Comparison of ENCODE assay signal across 11 cellular contexts in genomic region chr1:9842073-9842711, GRCh38. TPM values are rescaled to one million over a fixed set of nuclear protein-coding genes. Genes with fewer than 3 reads are reported as not detected.
DNase-seq lines count a peak whose midpoint lies in the region; TF ChIP-seq lines count a peak whose summit lies in the region.
"Had no signal": no experiment of that assay in that cellular context is flagged by ENCODE, and none has a peak within 500 bp of the region (broad histone marks: within the 10 kb centered on the region; RNA-seq: fewer than 3 reads in every experiment).

No MANE protein-coding gene starts in this region.

- TF ChIP-seq CTCF in breast epithelium (IDR thresholded peaks at IDR 0.05) = no peak
- TF ChIP-seq CTCF in MCF 10A (IDR thresholded peaks at IDR 0.05; ENCODE audit: unreplicated experiment) = no peak
- TF ChIP-seq CTCF in transverse colon (IDR thresholded peaks at IDR 0.05) = no peak
- TF ChIP-seq CTCF in osteocyte (IDR thresholded peaks at IDR 0.05) = no peak

- no peaks in the 10 kb centered on the region for H3K36me3 ChIP-seq in breast epithelium
- no peaks in the 10 kb centered on the region for H3K36me3 ChIP-seq in transverse colon

- H3K27ac Mint-ChIP-seq in MCF 10A (ENCODE audit: low read depth, unreplicated experiment) = no peak overlapping the region
- no peak overlapping the region for H3K27ac Mint-ChIP-seq in osteocyte (ENCODE audit: unreplicated experiment)

- no peaks in the 10 kb centered on the region for H3K27me3 Mint-ChIP-seq in MCF 10A (ENCODE audit: insufficient read depth, unreplicated experiment)
- H3K27me3 Mint-ChIP-seq in osteocyte (ENCODE audit: unreplicated experiment) = no peaks in the 10 kb centered on the region

- in situ Hi-C loops in transverse colon (cut with MboI; ENCODE audit: low pct_ligation_motif_present in 1 of 4, low pct_unique_long_range_greater_than_20kb in 1 of 4, low sequenced_read_pairs in 3 of 4) = no loop called here

- TF ChIP-seq EP300 in transverse colon (IDR thresholded peaks at IDR 0.05; ENCODE audit: low read depth) = no peak

- no peak for TF ChIP-seq POLR2A in breast epithelium (IDR thresholded peaks at IDR 0.05)
- TF ChIP-seq POLR2A in transverse colon (IDR thresholded peaks at IDR 0.05) = no peak

- H3K4me1 Mint-ChIP-seq in MCF 10A (ENCODE audit: insufficient read depth, unreplicated experiment) (peaks cover 22% of the 10 kb centered on the region), osteocyte (ENCODE audit: unreplicated experiment) (peaks cover 29% of the 10 kb centered on the region)

- H3K9me3 Mint-ChIP-seq in MCF 10A (ENCODE audit: unreplicated experiment) (no peaks in the 10 kb centered on the region), osteocyte (ENCODE audit: unreplicated experiment) (no peaks in the 10 kb centered on the region)

- no peak overlapping the region for H3K4me3 Mint-ChIP-seq in MCF 10A (ENCODE audit: unreplicated experiment)
- no peak overlapping the region for H3K4me3 Mint-ChIP-seq in osteocyte (ENCODE audit: unreplicated experiment)

- H3K27ac ChIP-seq in breast epithelium (peak overlapping the region; percentile 90 to 94), transverse colon (peak overlapping the region in 3 of 4 donors; percentile 6 to 76 (median 68))
- H3K27ac ChIP-seq: SK-N-MC had no signal

- no peaks in the 10 kb centered on the region for H3K36me3 Mint-ChIP-seq in MCF 10A (ENCODE audit: insufficient read depth, unreplicated experiment)
- no peaks in the 10 kb centered on the region for H3K36me3 Mint-ChIP-seq in osteocyte (ENCODE audit: unreplicated experiment)

- CTCF ChIA-PET in MCF 10A (lab: Yijun Ruan, JAX) = interaction anchor here (0.7 to 1.7 kb wide), 5 partner anchors 10 to 58 kb away, joined by 3 to 6 read pairs (median 4); no protein-coding TSS in a partner anchor

- no TSS peak for BruUV-seq in MCF 10A (replicated peaks; lab: Mats Ljungman, UMichigan)

- intact Hi-C loops in breast epithelium (cut with DNase I; ENCODE audit: low total_unique reads) = no loop called here
- intact Hi-C loops in MCF 10A (cut with micrococcal nuclease) = no loop called here
- intact Hi-C loops in transverse colon (cut with DNase I; ENCODE audit: low total_unique reads) = no loop called here

- H3K9me3 ChIP-seq in breast epithelium = no peaks in the 10 kb centered on the region
- no peaks in the 10 kb centered on the region for H3K9me3 ChIP-seq in transverse colon

- H3K27me3 ChIP-seq in breast epithelium (no peaks in the 10 kb centered on the region), transverse colon (no peaks in the 10 kb centered on the region)

- DNase-seq in breast epithelium (ENCODE audit: low spot score in 2 of 2) (no peak), MCF 10A (ENCODE audit: unreplicated experiment) (no peak), NCI-H446 treated with DMSO at 0.1 percent for 48 hours (lab: John Stamatoyannopoulos, UW) (peak; percentile 97), fibroblast of peridontal ligament (ENCODE audit: extremely low read depth) (peak; percentile 42), transverse colon (no peak), dermis blood vessel endothelial cell (no peak), midbrain (lab: John Stamatoyannopoulos, UW) (no peak), osteocyte (ENCODE audit: extremely low spot score, unreplicated experiment) (no peak)
- DNase-seq: activated gamma-delta T cell treated with Interleukin-2 at 50 U/mL for 16 hours, DND-41 had no signal

- 38% methylated on average over 9 of the region's 9 CpGs; no CpG with 5 or more reads in 1 of the 2 donors for WGBS in transverse colon (ENCODE audit: low coverage in 1 of 2), 2 donors

- H3K4me1 ChIP-seq in breast epithelium (peaks cover 10 to 20% of the 10 kb centered on the region in 2 donors), transverse colon (peaks cover 0 to 39% (median 27%) of the 10 kb centered on the region in 4 donors)

- H3K4me3 ChIP-seq in breast epithelium (no peak overlapping the region), transverse colon (no peak overlapping the region)
- H3K4me3 ChIP-seq: SK-N-MC had no signal

- POLR2A ChIA-PET in MCF 10A (lab: Yijun Ruan, JAX) = interaction anchor here (0.7 to 3.1 kb wide), 4 partner anchors 10 to 35 kb away, joined by 4 to 12 read pairs (median 7); no protein-coding TSS in a partner anchor

RNA-seq across cellular contexts. Expression of gene CLSTN1, which starts 18.4 kb away (rescaled TPM):
- 10 to 100 TPM; 25.4 to 47.5 (median 42.3) TPM for total RNA-seq in breast epithelium
- total RNA-seq in MCF 10A (2022) = 98.5 and 106 TPM in 2 replicates
- 100 to 1,000 TPM; 118 to 191 (median 143) TPM for total RNA-seq in transverse colon
- total RNA-seq in dermis blood vessel endothelial cell = 72.0 and 110 TPM in 2 replicates
- 179 and 187 TPM in 2 replicates for total RNA-seq in osteocyte

Comparison
In these comparisons a context has a peak if more than half of its experiments do, and no peak if none do; other contexts are left out.
1. DNase-seq: peak in NCI-H446 treated with DMSO at 0.1 percent for 48 hours (single experiment) and fibroblast of peridontal ligament (single experiment); none in breast epithelium (0 of 2), MCF 10A (single experiment), transverse colon (single experiment), dermis blood vessel endothelial cell (single experiment), midbrain (single experiment) and osteocyte (single experiment).